Comparison of ENCODE assay signal across 8 cellular contexts in genomic region chr1:204989266-204990058, GRCh38. TPM values are rescaled to one million over a fixed set of nuclear protein-coding genes. Genes with fewer than 3 reads are reported as not detected.
A peak's percentile ranks its signal among the peaks of the same experiment; 100 is the strongest.
DNase-seq lines count a peak whose midpoint lies in the region; ATAC-seq and TF ChIP-seq lines count a peak whose summit lies in the region.

No MANE protein-coding gene starts in this region.

- no peaks in the 10 kb centered on the region for H3K36me3 Mint-ChIP-seq in activated naive CD4-positive, alpha-beta T cell treated with anti-CD3 and anti-CD28 coated beads, Interleukin-2, amount 10 ng/mL, durations not matched to agents 7 days and 5 days

- TF ChIP-seq CTCF in MM.1S (IDR thresholded peaks at IDR 0.05; ENCODE audit: low read length) = peak; percentile 99
- TF ChIP-seq CTCF in RWPE1 (conservative IDR thresholded peaks at IDR 0.05; ENCODE audit: low read depth) = peak; percentile 78
- peak in 3 of 4 experiments; percentile 79 to 93 (median 93) for TF ChIP-seq CTCF in gastroesophageal sphincter (IDR thresholded peaks at IDR 0.05)
- TF ChIP-seq CTCF in osteoblast (IDR thresholded peaks at IDR 0.05; ENCODE audit: extremely low read depth, low read depth, low read length) = peak; percentile 97
- TF ChIP-seq CTCF in upper lobe of left lung (IDR thresholded peaks at IDR 0.05) = peak; percentile 74 to 87 (median 80)

- no peak overlapping the region for H3K4me3 Mint-ChIP-seq in activated naive CD4-positive, alpha-beta T cell treated with anti-CD3 and anti-CD28 coated beads, Interleukin-2, amount 10 ng/mL, durations not matched to agents 7 days and 5 days

- CTCF ChIA-PET in RWPE1 (lab: Yijun Ruan, JAX) = interaction anchor here (0.5 to 6.7 kb wide), 61 partner anchors 9 to 870 kb away, joined by 3 to 162 read pairs (median 4); no protein-coding TSS in a partner anchor
- CTCF ChIA-PET in activated naive CD4-positive, alpha-beta T cell treated with anti-CD3 and anti-CD28 coated beads, Interleukin-2, amount 10 ng/mL, durations not matched to agents 7 days and 5 days (lab: Charles Lee) = interaction anchor here (0.6 to 8.4 kb wide), 23 partner anchors 9 to 267 kb away, joined by 3 to 120 read pairs (median 4); no protein-coding TSS in a partner anchor

- DNase-seq in ELR (ENCODE audit: low read depth) (peak; percentile 70), MM.1S (peak; percentile 71), RWPE1 (ENCODE audit: low spot score) (peak; percentile 95), osteoblast (ENCODE audit: insufficient read length, low spot score, missing footprints) (peak; percentile 99), upper lobe of left lung (peak in 1 of 2 donors; percentile 69)
- DNase-seq in activated naive CD4-positive, alpha-beta T cell treated with anti-CD3 and anti-CD28 coated beads, Interleukin-2, amount 10 ng/mL, durations not matched to agents 7 days and 5 days = peak; percentile 75

- H3K4me2 ChIP-seq in MM.1S (ENCODE audit: low read depth, low read length) (no peak overlapping the region), osteoblast (ENCODE audit: insufficient read depth, low read length) (no peak overlapping the region)

- H2AFZ ChIP-seq in MM.1S (ENCODE audit: low read length) (no peak overlapping the region), osteoblast (ENCODE audit: low read length) (no peak overlapping the region)

- TF ChIP-seq POLR2A in gastroesophageal sphincter (IDR thresholded peaks at IDR 0.05) (no peak), upper lobe of left lung (IDR thresholded peaks at IDR 0.05) (no peak)

- 44 to 79% methylated on average over 2 to 4 of the region's 16 CpGs for WGBS in gastroesophageal sphincter (ENCODE audit: low coverage in 1 of 2), 2 donors
- WGBS in upper lobe of left lung, 2 donors = 31 to 52% methylated on average over 8 to 16 of the region's 16 CpGs

- peaks cover 44% of the 10 kb centered on the region for H3K27me3 Mint-ChIP-seq in activated naive CD4-positive, alpha-beta T cell treated with anti-CD3 and anti-CD28 coated beads, Interleukin-2, amount 10 ng/mL, durations not matched to agents 7 days and 5 days

- POLR2A ChIA-PET in RWPE1 (lab: Yijun Ruan, JAX; ENCODE audit: low non-redundant PET) = interaction anchor here (0.6 to 0.9 kb wide), 3 partner anchors 77 to 132 kb away, joined by 3 read pairs; partner anchors contain the start of gene RBBP5

- no peak overlapping the region for H3K27ac Mint-ChIP-seq in activated naive CD4-positive, alpha-beta T cell treated with anti-CD3 and anti-CD28 coated beads, Interleukin-2, amount 10 ng/mL, durations not matched to agents 7 days and 5 days

- peaks cover 97% of the 10 kb centered on the region for H3K27me3 ChIP-seq in MM.1S (replicated peaks; ENCODE audit: insufficient read depth, low read length)
- no peaks in the 10 kb centered on the region for H3K27me3 ChIP-seq in gastroesophageal sphincter
- no peaks in the 10 kb centered on the region for H3K27me3 ChIP-seq in osteoblast (ENCODE audit: insufficient read depth, low read length)
- H3K27me3 ChIP-seq in upper lobe of left lung = no peaks in the 10 kb centered on the region

- no peaks in the 10 kb centered on the region for H3K4me1 ChIP-seq in MM.1S (ENCODE audit: low read length)
- H3K4me1 ChIP-seq in gastroesophageal sphincter = peaks cover 0 to 10% (median 0%) of the 10 kb centered on the region in 3 donors
- H3K4me1 ChIP-seq in osteoblast (ENCODE audit: insufficient read depth, low read length) = no peaks in the 10 kb centered on the region
- no peaks in the 10 kb centered on the region for H3K4me1 ChIP-seq in upper lobe of left lung

- no peak overlapping the region for H3K27ac ChIP-seq in MM.1S (ENCODE audit: low read length)
- H3K27ac ChIP-seq in RWPE1 = no peak overlapping the region
- peak overlapping the region in 3 of 4 donors; percentile 8 to 67 (median 51) for H3K27ac ChIP-seq in gastroesophageal sphincter
- H3K27ac ChIP-seq in osteoblast (ENCODE audit: low read depth, low read length) = no peak overlapping the region
- H3K27ac ChIP-seq in upper lobe of left lung = no peak overlapping the region

- TF ChIP-seq EP300 in gastroesophageal sphincter (IDR thresholded peaks at IDR 0.05) (no peak), upper lobe of left lung (IDR thresholded peaks at IDR 0.05) (no peak)

- no peak overlapping the region for H3K9ac ChIP-seq in MM.1S (ENCODE audit: low read length)

- H3K36me3 ChIP-seq in MM.1S (replicated peaks; ENCODE audit: insufficient read depth, low read length) = no peaks in the 10 kb centered on the region
- peaks cover 0 to 88% of the 10 kb centered on the region in 2 donors for H3K36me3 ChIP-seq in gastroesophageal sphincter
- H3K36me3 ChIP-seq in osteoblast (ENCODE audit: insufficient read depth, low read length) = peaks cover 13% of the 10 kb centered on the region
- H3K36me3 ChIP-seq in upper lobe of left lung = no peaks in the 10 kb centered on the region

- H3K4me3 ChIP-seq in MM.1S (ENCODE audit: low read length) (no peak overlapping the region), gastroesophageal sphincter (no peak overlapping the region), osteoblast (ENCODE audit: insufficient read depth, low read length) (no peak overlapping the region), upper lobe of left lung (no peak overlapping the region)

- H3K9me3 ChIP-seq in MM.1S (replicated peaks; ENCODE audit: insufficient read depth, low read length) (no peaks in the 10 kb centered on the region), gastroesophageal sphincter (no peaks in the 10 kb centered on the region), osteoblast (ENCODE audit: low read depth, low read length) (no peaks in the 10 kb centered on the region), upper lobe of left lung (no peaks in the 10 kb centered on the region)

- ATAC-seq in gastroesophageal sphincter (peak; percentile 84), upper lobe of left lung (ENCODE audit: low FRiP score in 2 of 2) (peak; percentile 77 to 83), HG03135 (IDR thresholded peaks at IDR 0.05; ENCODE audit: unreplicated experiment) (no peak)

- no peaks in the 10 kb centered on the region for H3K9me3 Mint-ChIP-seq in activated naive CD4-positive, alpha-beta T cell treated with anti-CD3 and anti-CD28 coated beads, Interleukin-2, amount 10 ng/mL, durations not matched to agents 7 days and 5 days

- H4K20me1 ChIP-seq in MM.1S (ENCODE audit: insufficient read depth, low read length) = no peaks in the 10 kb centered on the region
- H4K20me1 ChIP-seq in osteoblast (ENCODE audit: insufficient read depth, low read length) = no peaks in the 10 kb centered on the region

- H3K4me1 Mint-ChIP-seq in activated naive CD4-positive, alpha-beta T cell treated with anti-CD3 and anti-CD28 coated beads, Interleukin-2, amount 10 ng/mL, durations not matched to agents 7 days and 5 days = peaks cover 14% of the 10 kb centered on the region

- H3K9me2 ChIP-seq in MM.1S (replicated peaks; ENCODE audit: insufficient read depth, low read length) = no peaks in the 10 kb centered on the region

- H3K79me2 ChIP-seq in MM.1S (ENCODE audit: low read length) (no peaks in the 10 kb centered on the region), osteoblast (ENCODE audit: insufficient read depth, low read length) (no peaks in the 10 kb centered on the region)

- no peaks in the 10 kb centered on the region for H3F3A ChIP-seq in MM.1S (ENCODE audit: insufficient read depth, low read length)

RNA-seq across cellular contexts. Expression of gene CNTN2, which starts 53.5 kb away (rescaled TPM):
- 1 to 10 TPM; 1.2 to 4.2 (median 1.8) TPM for total RNA-seq in gastroesophageal sphincter
- total RNA-seq in osteoblast = under 0.01 TPM in 1 of 2 replicates, not detected in the other
- not detected for total RNA-seq in upper lobe of left lung

Comparison
In these comparisons a context has a peak if more than half of its experiments do, and no peak if none do; other contexts are left out.
1. H3K27ac ChIP-seq: peak in gastroesophageal sphincter (3 of 4); none in MM.1S (single experiment), RWPE1 (single experiment), osteoblast (single experiment) and upper lobe of left lung (0 of 4).
2. Peak in every context shown above with its lines, with median percentiles within 50 percentile points of each other: CTCF ChIP-seq.